ENCODE assay signal across 1 cellular context in the genomic region with DNA sequence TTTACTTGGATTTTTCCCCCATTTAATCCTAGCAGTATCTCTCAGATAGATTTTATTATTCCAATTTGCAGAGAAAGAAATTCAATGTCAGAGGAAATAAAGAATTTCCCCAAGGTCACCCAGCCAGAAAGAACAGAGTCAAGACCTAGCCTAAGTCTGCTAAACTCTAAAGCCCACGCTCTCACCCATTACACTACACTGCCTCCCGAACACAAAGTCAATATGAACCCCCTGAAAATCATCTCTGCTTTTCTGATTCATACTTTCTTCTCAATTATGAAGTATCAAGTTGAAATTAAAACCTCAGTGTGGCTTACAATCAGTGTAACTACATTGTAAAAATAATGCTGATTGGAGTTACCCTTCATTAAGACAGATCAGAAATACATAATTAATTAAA.
TF ChIP-seq lines count a peak whose summit lies in the region.

No MANE protein-coding gene starts in this region.

TF ChIP-seq in WTC11, 78 proteins besides CTCF, POLR2A, EP300 and RAD21:
- no peak for TF ChIP-seq TCF7 (CRISPR knock-in tag; IDR thresholded peaks at IDR 0.05; ENCODE audit: low read depth)
- TF ChIP-seq ZNF138 (CRISPR knock-in tag; conservative IDR thresholded peaks at IDR 0.05), result no peak
- TF ChIP-seq FOXK1 (CRISPR knock-in tag; IDR thresholded peaks at IDR 0.05), result no peak
- no peak for TF ChIP-seq TP53 (CRISPR knock-in tag; IDR thresholded peaks at IDR 0.05)
- TF ChIP-seq, protein P1, sequence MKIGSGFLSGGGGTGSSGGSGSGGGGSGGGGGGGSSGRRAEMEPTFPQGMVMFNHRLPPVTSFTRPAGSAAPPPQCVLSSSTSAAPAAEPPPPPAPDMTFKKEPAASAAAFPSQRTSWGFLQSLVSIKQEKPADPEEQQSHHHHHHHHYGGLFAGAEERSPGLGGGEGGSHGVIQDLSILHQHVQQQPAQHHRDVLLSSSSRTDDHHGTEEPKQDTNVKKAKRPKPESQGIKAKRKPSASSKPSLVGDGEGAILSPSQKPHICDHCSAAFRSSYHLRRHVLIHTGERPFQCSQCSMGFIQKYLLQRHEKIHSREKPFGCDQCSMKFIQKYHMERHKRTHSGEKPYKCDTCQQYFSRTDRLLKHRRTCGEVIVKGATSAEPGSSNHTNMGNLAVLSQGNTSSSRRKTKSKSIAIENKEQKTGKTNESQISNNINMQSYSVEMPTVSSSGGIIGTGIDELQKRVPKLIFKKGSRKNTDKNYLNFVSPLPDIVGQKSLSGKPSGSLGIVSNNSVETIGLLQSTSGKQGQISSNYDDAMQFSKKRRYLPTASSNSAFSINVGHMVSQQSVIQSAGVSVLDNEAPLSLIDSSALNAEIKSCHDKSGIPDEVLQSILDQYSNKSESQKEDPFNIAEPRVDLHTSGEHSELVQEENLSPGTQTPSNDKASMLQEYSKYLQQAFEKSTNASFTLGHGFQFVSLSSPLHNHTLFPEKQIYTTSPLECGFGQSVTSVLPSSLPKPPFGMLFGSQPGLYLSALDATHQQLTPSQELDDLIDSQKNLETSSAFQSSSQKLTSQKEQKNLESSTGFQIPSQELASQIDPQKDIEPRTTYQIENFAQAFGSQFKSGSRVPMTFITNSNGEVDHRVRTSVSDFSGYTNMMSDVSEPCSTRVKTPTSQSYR (CRISPR knock-in tag; IDR thresholded peaks at IDR 0.05), result no peak
- TF ChIP-seq SMAD4 (CRISPR knock-in tag; IDR thresholded peaks at IDR 0.05), result no peak
- TF ChIP-seq ZNF512 (CRISPR knock-in tag; IDR thresholded peaks at IDR 0.05; ENCODE audit: borderline replicate concordance), result no peak
- TF ChIP-seq MXD4 (CRISPR knock-in tag; IDR thresholded peaks at IDR 0.05; ENCODE audit: borderline replicate concordance), result no peak
